1 cellular context compared by ENCODE assay signal in the genomic region with DNA sequence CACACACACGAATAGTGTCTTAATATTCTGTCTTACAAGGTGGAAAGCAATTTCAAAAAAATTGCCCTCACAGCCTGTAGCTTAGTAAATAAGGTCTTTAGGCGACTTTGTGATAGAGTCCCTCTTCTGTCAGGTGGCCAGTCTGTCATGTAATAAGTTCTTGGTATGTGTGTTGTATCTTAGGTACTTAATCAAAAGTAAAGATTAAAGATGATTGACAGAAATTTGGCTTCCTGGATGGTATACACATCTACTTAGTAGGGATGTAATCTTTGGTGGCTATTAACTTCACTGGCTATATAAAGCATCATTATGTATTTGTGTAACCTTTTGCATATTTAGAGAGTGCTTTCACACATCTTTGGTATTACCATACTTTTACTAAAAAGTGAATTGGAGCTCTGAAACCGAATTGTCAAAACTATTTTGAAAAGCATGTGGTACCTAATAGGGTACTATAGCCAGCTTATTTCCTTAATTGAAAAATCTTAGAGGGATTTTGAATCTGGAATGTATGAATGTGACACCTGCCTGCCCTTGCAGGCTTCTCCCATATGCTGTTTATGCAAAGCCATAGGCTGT.
TF ChIP-seq lines count a peak whose summit lies in the region.

No MANE protein-coding gene starts in this region.

TF ChIP-seq in endothelial cell of umbilical vein, 7 proteins besides CTCF, POLR2A, EP300 and RAD21:
- no peak for TF ChIP-seq JUN (IDR thresholded peaks at IDR 0.05; ENCODE audit: borderline replicate concordance, insufficient read depth, insufficient read length, low read depth)
- TF ChIP-seq GATA2 (IDR thresholded peaks at IDR 0.05; ENCODE audit: insufficient read depth, insufficient read length, low read depth, low read length) = no peak
- no peak for TF ChIP-seq FOS (IDR thresholded peaks at IDR 0.05; ENCODE audit: borderline replicate concordance, insufficient read depth, low read length)
- TF ChIP-seq EZH2 (IDR thresholded peaks at IDR 0.05; ENCODE audit: borderline replicate concordance, low read depth, low read length, severe bottlenecking) = no peak
- no peak for TF ChIP-seq MAX (IDR thresholded peaks at IDR 0.05; ENCODE audit: insufficient read depth, insufficient read length)
- no peak for TF ChIP-seq MYC (IDR thresholded peaks at IDR 0.05; ENCODE audit: low read depth, low read length)
- TF ChIP-seq POLR2AphosphoS5 (IDR thresholded peaks at IDR 0.05; ENCODE audit: insufficient read depth, low read depth, low read length) = no peak
